ENCODE assay signal across 8 cellular contexts in genomic region chr11:64358907-64359711, GRCh38. TPM values are rescaled to one million over a fixed set of nuclear protein-coding genes. Genes with fewer than 3 reads are reported as not detected.
DNase-seq lines count a peak whose midpoint lies in the region; ATAC-seq and TF ChIP-seq lines count a peak whose summit lies in the region.

TSS of gene RPS6KA4 (plus strand) at chr11:64359162. CDS start at chr11:64359236, 74 bp downstream.

- H3K27ac Mint-ChIP-seq in activated T-helper 1 cell treated with anti-CD3 and anti-CD28 coated beads, Interleukin-12 subunit alpha, Interleukin-12 subunit beta, Interleukin-2, Interleukin-4 antibody, amounts not matched to agents 30 ng/mL and 10 ng/mL and 1 ng/mL, durations not matched to agents 14 hours and 24 hours and 36 hours: peak within 1 kb of the TSS; percentile 85

- H3K4me3 ChIP-seq in GM23248: peak within 1 kb of the TSS; percentile 88
- peak within 1 kb of the TSS; percentile 67 to 97 (median 88) for H3K4me3 ChIP-seq in esophagus squamous epithelium
- H3K4me3 ChIP-seq in mucosa of descending colon: peak within 1 kb of the TSS; percentile 58
- peak within 1 kb of the TSS; percentile 75 to 99 (median 87) for H3K4me3 ChIP-seq in subcutaneous abdominal adipose tissue (ENCODE audit: low read depth in 1 of 5, low read length in 5 of 5)

- H3K36me3 ChIP-seq in GM23248 (ENCODE audit: low read depth): peaks cover 8% of the 10 kb centered on the region; the same call in 1 of the 2 replicates
- H3K36me3 ChIP-seq in esophagus squamous epithelium: peaks cover 11 to 41% (median 22%) of the 10 kb centered on the region in 3 donors
- peaks cover 12% of the 10 kb centered on the region for H3K36me3 ChIP-seq in mucosa of descending colon (ENCODE audit: low read depth)
- H3K36me3 ChIP-seq in subcutaneous abdominal adipose tissue (ENCODE audit: control insufficient read depth in 5 of 5, insufficient read depth in 5 of 5, low read length in 5 of 5): peaks cover 0 to 41% (median 32%) of the 10 kb centered on the region in 5 donors

- H3K4me1 ChIP-seq in GM23248 (ENCODE audit: insufficient read depth) (peaks cover 16% of the 10 kb centered on the region), esophagus squamous epithelium (peaks cover 28 to 54% (median 34%) of the 10 kb centered on the region in 3 donors), mucosa of descending colon (ENCODE audit: low read depth) (peaks cover 22% of the 10 kb centered on the region), subcutaneous abdominal adipose tissue (ENCODE audit: control insufficient read depth in 5 of 5, insufficient read depth in 5 of 5, low read length in 5 of 5) (peaks cover 2 to 46% (median 40%) of the 10 kb centered on the region in 5 donors)

- no peaks in the 10 kb centered on the region for H4K20me1 ChIP-seq in GM23248 (ENCODE audit: insufficient read depth)

- peaks cover 33% of the 10 kb centered on the region for H3K36me3 Mint-ChIP-seq in activated T-helper 1 cell treated with anti-CD3 and anti-CD28 coated beads, Interleukin-12 subunit alpha, Interleukin-12 subunit beta, Interleukin-2, Interleukin-4 antibody, amounts not matched to agents 30 ng/mL and 10 ng/mL and 1 ng/mL, durations not matched to agents 14 hours and 24 hours and 36 hours (ENCODE audit: low read depth)

- 1% methylated on average over 64 to 66 of the region's 70 CpGs for WGBS in GM23248 (ENCODE audit: low coverage in 1 of 2, low lambda C conversion rate in 2 of 2, missing lambda C conversion rate in 2 of 2), 2 experiments
- 0% methylated on average over 6 to 10 of the region's 70 CpGs for WGBS in esophagus squamous epithelium, 2 donors

- H3K4me2 ChIP-seq in GM23248 (ENCODE audit: unreplicated experiment): peak within 1 kb of the TSS; percentile 95

- H3K4me3 Mint-ChIP-seq in activated T-helper 1 cell treated with anti-CD3 and anti-CD28 coated beads, Interleukin-12 subunit alpha, Interleukin-12 subunit beta, Interleukin-2, Interleukin-4 antibody, amounts not matched to agents 30 ng/mL and 10 ng/mL and 1 ng/mL, durations not matched to agents 14 hours and 24 hours and 36 hours: peak within 1 kb of the TSS; percentile 94

- peaks cover 4% of the 10 kb centered on the region; the same call in 1 of the 2 replicates for H3F3A ChIP-seq in GM23248 (ENCODE audit: insufficient read depth)

- in situ Hi-C loops in GM23248 (cut with MboI): no loop called here

- H3K79me2 ChIP-seq in GM23248 (ENCODE audit: insufficient read depth): peaks cover 13% of the 10 kb centered on the region

- H3K27me3 Mint-ChIP-seq in activated T-helper 1 cell treated with anti-CD3 and anti-CD28 coated beads, Interleukin-12 subunit alpha, Interleukin-12 subunit beta, Interleukin-2, Interleukin-4 antibody, amounts not matched to agents 30 ng/mL and 10 ng/mL and 1 ng/mL, durations not matched to agents 14 hours and 24 hours and 36 hours (ENCODE audit: insufficient read depth): no peaks in the 10 kb centered on the region

- TF ChIP-seq POLR2A in esophagus squamous epithelium (IDR thresholded peaks at IDR 0.05): peak in 2 of 4 donors; percentile 54 to 67

- no peaks in the 10 kb centered on the region for H3K27me3 ChIP-seq in GM23248 (replicated peaks; ENCODE audit: insufficient read depth)
- no peaks in the 10 kb centered on the region for H3K27me3 ChIP-seq in esophagus squamous epithelium
- no peaks in the 10 kb centered on the region for H3K27me3 ChIP-seq in subcutaneous abdominal adipose tissue (ENCODE audit: control insufficient read depth in 5 of 5, insufficient read depth in 4 of 5, low read length in 5 of 5)

- intact Hi-C loops in activated T-helper 1 cell treated with anti-CD3 and anti-CD28 coated beads, Interleukin-12 subunit alpha, Interleukin-12 subunit beta, Interleukin-2, Interleukin-4 antibody, amounts not matched to agents 30 ng/mL and 10 ng/mL and 1 ng/mL, durations not matched to agents 14 hours and 24 hours and 36 hours (cut with micrococcal nuclease): loop anchor here (1.0 to 5.0 kb wide), 4 partner anchors 17 to 107 kb away; partner anchors contain the start of genes ESRRA, PLCB3 and TRMT112
- intact Hi-C loops in esophagus squamous epithelium (cut with DNase I) (no loop called here), mucosa of descending colon (cut with DNase I, micrococcal nuclease) (no loop called here)

- H3K9ac ChIP-seq in GM23248: peak within 1 kb of the TSS; percentile 86
- H3K9ac ChIP-seq in subcutaneous abdominal adipose tissue (ENCODE audit: low read length in 5 of 5): peak within 1 kb of the TSS; percentile 84 to 96 (median 92)

- H2AFZ ChIP-seq in GM23248: peak within 1 kb of the TSS; percentile 83

- peak within 1 kb of the TSS; percentile 68 for H3K27ac ChIP-seq in GM23248
- peak within 1 kb of the TSS; percentile 89 to 93 (median 90) for H3K27ac ChIP-seq in esophagus squamous epithelium
- peak within 1 kb of the TSS; percentile 84 for H3K27ac ChIP-seq in subcutaneous abdominal adipose tissue (ENCODE audit: low read depth, low read length)

- peak; percentile 79 for DNase-seq in EH (ENCODE audit: low read depth)
- DNase-seq in GM23248: peak; percentile 92
- peak; percentile 61 for DNase-seq in NCI-H226
- peak; percentile 52 for DNase-seq in activated T-helper 1 cell treated with anti-CD3 and anti-CD28 coated beads, Interleukin-12 subunit alpha, Interleukin-12 subunit beta, Interleukin-2, Interleukin-4 antibody, amounts not matched to agents 30 ng/mL and 10 ng/mL and 1 ng/mL, durations not matched to agents 14 hours and 24 hours and 36 hours (ENCODE audit: low spot score)
- DNase-seq in esophagus squamous epithelium (lab: John Stamatoyannopoulos, UW): no peak
- DNase-seq in mucosa of descending colon: peak; percentile 72 to 82 (median 72)

- H3K9me2 ChIP-seq in GM23248 (ENCODE audit: insufficient read depth): no peaks in the 10 kb centered on the region

- ATAC-seq in mucosa of descending colon (peak; percentile 88), HG03571 (IDR thresholded peaks at IDR 0.05; ENCODE audit: unreplicated experiment) (no peak)

- no peaks in the 10 kb centered on the region for H3K9me3 ChIP-seq in GM23248 (ENCODE audit: low read depth)
- H3K9me3 ChIP-seq in esophagus squamous epithelium: no peaks in the 10 kb centered on the region
- no peaks in the 10 kb centered on the region for H3K9me3 ChIP-seq in mucosa of descending colon
- H3K9me3 ChIP-seq in subcutaneous abdominal adipose tissue (ENCODE audit: control insufficient read depth in 5 of 5, low read length in 5 of 5): no peaks in the 10 kb centered on the region

- H3K4me1 Mint-ChIP-seq in activated T-helper 1 cell treated with anti-CD3 and anti-CD28 coated beads, Interleukin-12 subunit alpha, Interleukin-12 subunit beta, Interleukin-2, Interleukin-4 antibody, amounts not matched to agents 30 ng/mL and 10 ng/mL and 1 ng/mL, durations not matched to agents 14 hours and 24 hours and 36 hours (ENCODE audit: low read depth): peaks cover 30% of the 10 kb centered on the region

- TF ChIP-seq CTCF in esophagus squamous epithelium (IDR thresholded peaks at IDR 0.05) (peak in 2 of 6 experiments; percentile 6 to 12), mucosa of descending colon (IDR thresholded peaks at IDR 0.05) (no peak)

- H3K9me3 Mint-ChIP-seq in activated T-helper 1 cell treated with anti-CD3 and anti-CD28 coated beads, Interleukin-12 subunit alpha, Interleukin-12 subunit beta, Interleukin-2, Interleukin-4 antibody, amounts not matched to agents 30 ng/mL and 10 ng/mL and 1 ng/mL, durations not matched to agents 14 hours and 24 hours and 36 hours: no peaks in the 10 kb centered on the region

RNA-seq across cellular contexts. Expression of gene RPS6KA4, which starts in this region (rescaled TPM):
- 61.0 and 81.8 TPM in 2 replicates for total RNA-seq in GM23248 (2014; rRNA removed; shearing (Covaris generic))
- polyA plus RNA-seq in GM23248 (2016; fragmentation: Nextera tagmentation; extraction: Ambion mirVana): 12.2 and 13.6 TPM in 2 replicates
- total RNA-seq in activated T-helper 1 cell treated with anti-CD3 and anti-CD28 coated beads, Interleukin-12 subunit alpha, Interleukin-12 subunit beta, Interleukin-2, Interleukin-4 antibody, amounts not matched to agents 30 ng/mL and 10 ng/mL and 1 ng/mL, durations not matched to agents 14 hours and 24 hours and 36 hours: 38.3 and 46.0 TPM in 2 replicates
- total RNA-seq in esophagus squamous epithelium (10 to 100 TPM; 28.6 to 69.8 (median 55.0) TPM), mucosa of descending colon (10 to 100 TPM; 33.6 to 39.8 (median 36.5) TPM)
